In genomic region chr2:112829247-112829646, GRCh38 we compare ENCODE assay signal across 1 cellular context.
TF ChIP-seq lines count a peak whose summit lies in the region.

No MANE protein-coding gene starts in this region.

TF ChIP-seq in K562, 482 proteins besides CTCF, POLR2A, EP300 and RAD21 (continued from another document and continues in another):
- TF ChIP-seq STAT6 (CRISPR knock-in tag; IDR thresholded peaks at IDR 0.05), result no peak
- peak; percentile 84 for TF ChIP-seq GATA2 (CRISPR knock-in tag; IDR thresholded peaks at IDR 0.05)
- TF ChIP-seq PKNOX1 (IDR thresholded peaks at IDR 0.05), result peak; percentile 63
- TF ChIP-seq NRF1 (conservative IDR thresholded peaks at IDR 0.05 in 1 of 2, IDR thresholded peaks at IDR 0.05 in 1 of 2), result peak; percentile 30 to 49; a peak in 3 of 4 replicates
- 0 out of 2 replicates have a peak, but pooled peaks have one; percentile 54 for TF ChIP-seq FOXM1 (IDR thresholded peaks at IDR 0.05; ENCODE audit: low read depth)
- TF ChIP-seq FOXM1 (CRISPR knock-in tag; IDR thresholded peaks at IDR 0.05; ENCODE audit: low read depth), result no peak
- 0 out of 2 replicates have a peak, but pooled peaks have one; percentile 18 for TF ChIP-seq SOX6 (IDR thresholded peaks at IDR 0.05)
- TF ChIP-seq KDM1A (IDR thresholded peaks at IDR 0.05), result peak; percentile 80 to 87
- TF ChIP-seq CEBPZ (IDR thresholded peaks at IDR 0.05; ENCODE audit: borderline replicate concordance, low read depth, low read length), result no peak
- peak; percentile 57 for TF ChIP-seq BRD9 (IDR thresholded peaks at IDR 0.05; ENCODE audit: low read depth, partially characterized antibody)
- peak; percentile 38; the same call in 1 of the 2 replicates for TF ChIP-seq CREM (IDR thresholded peaks at IDR 0.05; ENCODE audit: low read depth)
- peak; percentile 13; the same call in 1 of the 2 replicates for TF ChIP-seq KLF16 (IDR thresholded peaks at IDR 0.05)
- peak; percentile 70 for TF ChIP-seq DPF2 (IDR thresholded peaks at IDR 0.05)
- peak; percentile 72 for TF ChIP-seq MEIS2 (IDR thresholded peaks at IDR 0.05; ENCODE audit: partially characterized antibody)
- TF ChIP-seq ZEB2 (IDR thresholded peaks at IDR 0.05), result 0 out of 2 replicates have a peak, but pooled peaks have one; percentile 23
- TF ChIP-seq MTA2 (IDR thresholded peaks at IDR 0.05; ENCODE audit: low read depth), result peak; percentile 68
- TF ChIP-seq ZNF347 (CRISPR knock-in tag; IDR thresholded peaks at IDR 0.05; ENCODE audit: low read depth), result no peak
- TF ChIP-seq CBFA2T2 (conservative IDR thresholded peaks at IDR 0.05), result peak; percentile 94
- no peak for TF ChIP-seq COPS2 (conservative IDR thresholded peaks at IDR 0.05)
- TF ChIP-seq BCOR (IDR thresholded peaks at IDR 0.05), result 0 out of 2 replicates have a peak, but pooled peaks have one; percentile 18
- peak; percentile 97 for TF ChIP-seq CBFA2T3 (IDR thresholded peaks at IDR 0.05)
- TF ChIP-seq SMARCE1 (IDR thresholded peaks at IDR 0.05), result 0 out of 2 replicates have a peak, but pooled peaks have one; percentile 36
- TF ChIP-seq CEBPG (CRISPR knock-in tag; IDR thresholded peaks at IDR 0.05), result peak; percentile 42; the same call in 1 of the 2 replicates
- no peak; a peak in 1 of 4 replicates for TF ChIP-seq CEBPG (tag; conservative IDR thresholded peaks at IDR 0.05 in 1 of 2, IDR thresholded peaks at IDR 0.05 in 1 of 2)
- peak; percentile 61; the same call in 1 of the 2 replicates for TF ChIP-seq CTBP1 (IDR thresholded peaks at IDR 0.05; ENCODE audit: borderline replicate concordance)
- peak; percentile 86 for TF ChIP-seq NCOR1 (IDR thresholded peaks at IDR 0.05)
- TF ChIP-seq SMARCA4 (IDR thresholded peaks at IDR 0.05), result peak; percentile 67; the same call in 1 of the 2 replicates
- TF ChIP-seq HDAC2 (IDR thresholded peaks at IDR 0.05), result peak; percentile 58
- TF ChIP-seq PHB2 (IDR thresholded peaks at IDR 0.05; ENCODE audit: low read depth), result 0 out of 2 replicates have a peak, but pooled peaks have one; percentile 14
- TF ChIP-seq MGA (IDR thresholded peaks at IDR 0.05), result no peak
- no peak for TF ChIP-seq CHD4 (IDR thresholded peaks at IDR 0.05; ENCODE audit: insufficient read depth, insufficient replicate concordance, low read depth, low read length, poor library complexity, severe bottlenecking)
- TF ChIP-seq SRSF7 (optimal IDR thresholded peaks at IDR 0.05; ENCODE audit: low read depth, low read length), result no peak
- 0 out of 2 replicates have a peak, but pooled peaks have one; percentile 22 for TF ChIP-seq ZNF24 (IDR thresholded peaks at IDR 0.05)
- TF ChIP-seq TAL1 (IDR thresholded peaks at IDR 0.05), result peak; percentile 85
- TF ChIP-seq TCF3 (CRISPR knock-in tag; IDR thresholded peaks at IDR 0.05), result peak; percentile 79
- TF ChIP-seq STAG1 (CRISPR knock-in tag; IDR thresholded peaks at IDR 0.05; ENCODE audit: borderline replicate concordance), result no peak
- peak in 1 of 2 experiments; percentile 42; a peak in 1 of 4 replicates for TF ChIP-seq ARNT (IDR thresholded peaks at IDR 0.05)
- no peak for TF ChIP-seq TCFL5 (CRISPR knock-in tag; conservative IDR thresholded peaks at IDR 0.05)
- TF ChIP-seq NFE2 (IDR thresholded peaks at IDR 0.05; ENCODE audit: low read depth), result no peak
- peak; percentile 78 for TF ChIP-seq CEBPB (tag; IDR thresholded peaks at IDR 0.05)
- no peak for TF ChIP-seq ZBTB1 (CRISPR knock-in tag; IDR thresholded peaks at IDR 0.05; ENCODE audit: borderline replicate concordance, low read depth)
- no peak for TF ChIP-seq SFPQ (IDR thresholded peaks at IDR 0.05; ENCODE audit: low read depth, low read length)
- TF ChIP-seq HMBOX1 (IDR thresholded peaks at IDR 0.05), result peak; percentile 99
- TF ChIP-seq POLR2AphosphoS5 (IDR thresholded peaks at IDR 0.05; ENCODE audit: control insufficient read depth, insufficient read depth, low read depth, low read length), result peak; percentile 74
